Comparison of ENCODE assay signal across 15 cellular contexts in the genomic region with DNA sequence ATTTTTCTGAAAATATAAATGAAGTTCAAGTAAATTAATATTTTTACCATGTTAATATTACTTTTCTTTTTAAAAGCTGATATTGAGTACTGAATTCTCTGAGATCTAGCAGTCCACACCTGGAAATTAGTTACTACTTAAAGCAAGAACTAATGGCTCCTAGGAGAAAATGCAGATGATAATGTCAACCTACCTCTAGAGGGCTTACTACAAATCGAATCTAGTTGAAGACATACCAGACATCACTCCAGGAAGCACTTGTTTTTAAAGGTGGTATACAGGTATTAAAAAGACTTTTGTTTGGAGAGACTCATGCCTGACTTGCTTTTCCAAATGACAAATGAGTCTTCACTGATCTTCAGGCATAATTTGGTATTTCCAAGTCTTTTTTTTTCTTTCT.
DNase-seq lines count a peak whose midpoint lies in the region; ATAC-seq and TF ChIP-seq lines count a peak whose summit lies in the region.
"Had no signal": no experiment of that assay in that cellular context is flagged by ENCODE, and none has a peak within 500 bp of the region (broad histone marks: within the 10 kb centered on the region; RNA-seq: fewer than 3 reads in every experiment).

No MANE protein-coding gene starts in this region.

- H3K27ac ChIP-seq in parathyroid adenoma: peak overlapping the region; percentile 29
- H3K27ac ChIP-seq in CD8-positive, alpha-beta T cell (ENCODE audit: low read depth, low read length): no peak overlapping the region
- H3K27ac ChIP-seq: Peyer's patch had no signal

- no peaks in the 10 kb centered on the region for H3K9me3 ChIP-seq in parathyroid adenoma (ENCODE audit: control insufficient read depth, low read length)
- no peaks in the 10 kb centered on the region for H3K9me3 ChIP-seq in CD8-positive, alpha-beta T cell (ENCODE audit: low read length)
- H3K9me3 ChIP-seq: Peyer's patch had no signal

- no peaks in the 10 kb centered on the region for H3K36me3 ChIP-seq in parathyroid adenoma (ENCODE audit: control insufficient read depth, insufficient read depth, low read length)
- no peaks in the 10 kb centered on the region for H3K36me3 ChIP-seq in CD8-positive, alpha-beta T cell (ENCODE audit: insufficient read depth, low read length)
- H3K36me3 ChIP-seq: Peyer's patch had no signal

- TF ChIP-seq CTCF in choroid plexus epithelial cell (conservative IDR thresholded peaks at IDR 0.05; ENCODE audit: low read depth, low read length) (peak; percentile 43), parathyroid adenoma (IDR thresholded peaks at IDR 0.05) (no peak)
- TF ChIP-seq CTCF in CD8-positive, alpha-beta T cell (IDR thresholded peaks at IDR 0.05): no peak

- no peak overlapping the region for H3K9ac ChIP-seq in parathyroid adenoma

- CTCF ChIA-PET in CD8-positive, alpha-beta T cell (lab: Charles Lee): no interaction called here

- no peaks in the 10 kb centered on the region for H3K9me3 Mint-ChIP-seq in CD8-positive, alpha-beta T cell
- H3K9me3 Mint-ChIP-seq: activated naive CD8-positive, alpha-beta T cell treated with anti-CD3 and anti-CD28 coated beads for 36 hours; T-helper 1 cell treated with Interleukin-12 subunit alpha and Interleukin-12 subunit beta and Interleukin-4 antibody, amounts not matched to agents 30 μg/mL and 1 μg/mL, for 36 hours had no signal

- POLR2A ChIA-PET in CD8-positive, alpha-beta T cell (lab: Charles Lee): no interaction called here

- H3K27me3 ChIP-seq in parathyroid adenoma (ENCODE audit: control insufficient read depth, insufficient read depth, low read length): no peaks in the 10 kb centered on the region
- no peaks in the 10 kb centered on the region for H3K27me3 ChIP-seq in CD8-positive, alpha-beta T cell (ENCODE audit: insufficient read depth, low read length)
- H3K27me3 ChIP-seq: Peyer's patch had no signal

- H3K27me3 Mint-ChIP-seq in CD8-positive, alpha-beta T cell (ENCODE audit: low read depth): no peaks in the 10 kb centered on the region
- H3K27me3 Mint-ChIP-seq: activated naive CD8-positive, alpha-beta T cell treated with anti-CD3 and anti-CD28 coated beads for 36 hours; CD4-positive, CD25-positive, alpha-beta regulatory T cell had no signal

- H3K4me2 ChIP-seq in parathyroid adenoma (ENCODE audit: low read length): no peak overlapping the region
- H3K4me2 ChIP-seq: smooth muscle cell had no signal

- no peak overlapping the region for H3K27ac Mint-ChIP-seq in CD8-positive, alpha-beta T cell
- H3K27ac Mint-ChIP-seq: activated naive CD8-positive, alpha-beta T cell treated with anti-CD3 and anti-CD28 coated beads for 36 hours; CD4-positive, CD25-positive, alpha-beta regulatory T cell; T-helper 1 cell treated with Interleukin-12 subunit alpha and Interleukin-12 subunit beta and Interleukin-4 antibody, amounts not matched to agents 30 μg/mL and 1 μg/mL, for 36 hours had no signal

- no peak overlapping the region for H2AFZ ChIP-seq in parathyroid adenoma

- no peaks in the 10 kb centered on the region for H3K36me3 Mint-ChIP-seq in CD8-positive, alpha-beta T cell
- H3K36me3 Mint-ChIP-seq: activated naive CD8-positive, alpha-beta T cell treated with anti-CD3 and anti-CD28 coated beads for 36 hours; CD4-positive, CD25-positive, alpha-beta regulatory T cell had no signal

- no peaks in the 10 kb centered on the region for H3K79me2 ChIP-seq in parathyroid adenoma

- peaks cover 8% of the 10 kb centered on the region for H3K4me1 ChIP-seq in parathyroid adenoma
- no peaks in the 10 kb centered on the region for H3K4me1 ChIP-seq in CD8-positive, alpha-beta T cell (ENCODE audit: insufficient read depth, low read length)
- H3K4me1 ChIP-seq: Peyer's patch had no signal

- intact Hi-C loops in CD8-positive, alpha-beta T cell (cut with DNase I, micrococcal nuclease): no loop called here

- H3K4me3 Mint-ChIP-seq in CD8-positive, alpha-beta T cell: no peak overlapping the region
- H3K4me3 Mint-ChIP-seq: activated naive CD8-positive, alpha-beta T cell treated with anti-CD3 and anti-CD28 coated beads for 36 hours; CD4-positive, CD25-positive, alpha-beta regulatory T cell; T-helper 1 cell treated with Interleukin-12 subunit alpha and Interleukin-12 subunit beta and Interleukin-4 antibody, amounts not matched to agents 30 μg/mL and 1 μg/mL, for 36 hours had no signal

- no peaks in the 10 kb centered on the region for H3K4me1 Mint-ChIP-seq in CD8-positive, alpha-beta T cell (ENCODE audit: low read depth)
- H3K4me1 Mint-ChIP-seq: activated naive CD8-positive, alpha-beta T cell treated with anti-CD3 and anti-CD28 coated beads for 36 hours; CD4-positive, CD25-positive, alpha-beta regulatory T cell had no signal

- H3K4me3 ChIP-seq in choroid plexus epithelial cell (ENCODE audit: low read depth, low read length) (no peak overlapping the region), parathyroid adenoma (ENCODE audit: low read depth, low read length) (no peak overlapping the region)
- H3K4me3 ChIP-seq in CD8-positive, alpha-beta T cell (ENCODE audit: low read depth, low read length): no peak overlapping the region
- H3K4me3 ChIP-seq: Peyer's patch, smooth muscle cell had no signal

- DNase-seq in LoVo (ENCODE audit: low spot score): peak; percentile 2
- DNase-seq in choroid plexus epithelial cell (ENCODE audit: low read depth): peak; percentile 47
- no peak for DNase-seq in CD8-positive, alpha-beta T cell
- DNase-seq in midbrain (lab: John Stamatoyannopoulos, UW): no peak
- no peak for DNase-seq in amniotic stem cell (lab: John Stamatoyannopoulos, UW)
- DNase-seq: activated CD4-positive, alpha-beta T cell treated with anti-CD3 and anti-CD28 coated beads for 4 hours; activated naive CD8-positive, alpha-beta T cell treated with anti-CD3 and anti-CD28 coated beads for 36 hours; CD4-positive, CD25-positive, alpha-beta regulatory T cell; hippocampal formation; NCI-H1105; Peyer's patch had no signal

- ATAC-seq in GM18867 (IDR thresholded peaks at IDR 0.05; ENCODE audit: unreplicated experiment): peak; percentile 73
- no peak for ATAC-seq in CD8-positive, alpha-beta T cell

Comparison
In these comparisons a context has a peak if more than half of its experiments do, and no peak if none do; other contexts are left out.
1. DNase-seq: peak in LoVo (single experiment) and choroid plexus epithelial cell (single experiment); none in CD8-positive, alpha-beta T cell (0 of 7), midbrain (single experiment) and amniotic stem cell (single experiment).